Comparison of ENCODE assay signal across 20 cellular contexts in genomic region chr20:47054945-47055344, GRCh38.
"Had no signal": no experiment of that assay in that cellular context is flagged by ENCODE, and none has a peak within 500 bp of the region (broad histone marks: within the 10 kb centered on the region; RNA-seq: fewer than 3 reads in every experiment).

No MANE protein-coding gene starts in this region.

- H3K4me1 ChIP-seq: psoas muscle had no signal

- H3K36me3 Mint-ChIP-seq: activated naive CD8-positive, alpha-beta T cell had no signal

- ATAC-seq: left ventricle myocardium superior, psoas muscle had no signal

- H3K27ac Mint-ChIP-seq: activated naive CD8-positive, alpha-beta T cell; activated T-cell treated with anti-CD3 and anti-CD28 coated beads, Interleukin-2, amount 50 U/mL, for 24 hours; endodermal cell had no signal

- H3K9me3 ChIP-seq: psoas muscle, sigmoid colon, transverse colon had no signal

- H3K4me3 ChIP-seq: psoas muscle, sigmoid colon, transverse colon had no signal

- H3K36me3 ChIP-seq: brain microvascular endothelial cell, sigmoid colon, transverse colon had no signal

- DNase-seq: activated CD4-positive, alpha-beta T cell treated with anti-CD3 and anti-CD28 coated beads, Interleukin-2, amount 50 U/mL, for 4 hours; activated CD4-positive, CD25-positive, alpha-beta regulatory T cell treated with anti-CD3 and anti-CD28 coated beads, Interleukin-2, amount 50 U/mL, for 72 hours; activated effector memory CD4-positive, alpha-beta T cell treated with anti-CD3 and anti-CD28 coated beads, Interleukin-2, amount 50 U/mL, for 16 hours; activated T-cell treated with anti-CD3 and anti-CD28 coated beads, Interleukin-2, amount 50 U/mL, for 24 hours; amygdala; brain microvascular endothelial cell; endodermal cell; erythroblast; kidney; left ventricle myocardium superior; mesenchymal stem cell; occipital lobe; psoas muscle; sigmoid colon; stimulated activated CD4-positive, alpha-beta T cell treated with anti-CD3 and anti-CD28 coated beads, Interleukin-12 subunit alpha, Interleukin-12 subunit beta, amount 100 ng/mL, for 4 hours; stimulated activated naive CD4-positive, alpha-beta T cell; substantia nigra; transverse colon had no signal

- H3K27ac ChIP-seq: brain microvascular endothelial cell, psoas muscle, sigmoid colon, transverse colon had no signal

- FAIRE-seq: kidney had no signal

- H3K27me3 ChIP-seq: sigmoid colon, transverse colon had no signal

- H3K4me1 Mint-ChIP-seq: endodermal cell had no signal

- H3K9me3 Mint-ChIP-seq: activated T-cell treated with anti-CD3 and anti-CD28 coated beads, Interleukin-2, amount 50 U/mL, for 24 hours; endodermal cell had no signal

- H3K4me3 Mint-ChIP-seq: activated naive CD8-positive, alpha-beta T cell; activated T-cell treated with anti-CD3 and anti-CD28 coated beads, Interleukin-2, amount 50 U/mL, for 24 hours; endodermal cell; nephron had no signal
